In the genomic region with DNA sequence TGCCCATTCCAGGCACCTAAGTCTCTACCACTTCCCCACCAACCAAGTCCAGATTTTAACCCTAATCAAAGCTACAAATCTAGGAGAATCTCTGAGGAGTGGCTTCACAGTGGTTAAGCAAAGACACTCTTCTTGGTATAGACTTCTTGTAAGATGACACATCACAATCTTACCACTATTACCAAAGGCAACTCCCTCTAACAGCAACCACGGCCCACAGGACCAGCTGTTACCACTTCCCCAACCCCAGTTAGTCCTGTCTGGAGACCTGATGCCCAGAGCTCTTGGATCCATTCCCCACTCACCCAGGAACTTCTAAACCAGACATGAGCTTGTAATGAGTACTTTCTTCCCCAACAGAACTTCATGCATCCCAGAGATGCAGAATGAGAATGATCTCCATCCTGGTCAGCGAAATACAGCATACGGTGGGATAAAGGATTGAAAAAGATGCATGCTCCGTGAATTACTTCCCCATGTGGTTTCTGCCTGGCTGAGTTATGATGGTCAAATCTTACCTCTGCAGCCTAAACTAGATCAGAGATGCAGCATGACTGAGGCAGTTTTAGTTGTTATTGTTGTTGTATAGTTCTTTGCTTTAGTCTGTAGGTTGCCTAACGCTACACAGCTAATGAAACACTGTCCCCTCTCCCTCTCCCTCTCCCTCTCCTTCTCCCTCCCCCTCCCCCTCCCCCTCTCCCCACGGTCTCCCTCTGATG, we compare ENCODE assay signal across 9 cellular contexts.
DNase-seq lines count a peak whose midpoint lies in the region; ATAC-seq lines count a peak whose summit lies in the region.
"Had no signal": no experiment of that assay in that cellular context is flagged by ENCODE, and none has a peak within 500 bp of the region (broad histone marks: within the 10 kb centered on the region; RNA-seq: fewer than 3 reads in every experiment).

No MANE protein-coding gene starts in this region.

- peak overlapping the region in 1 of 8 donors; percentile 35 for H3K4me3 Mint-ChIP-seq in naive B cell
- H3K4me3 Mint-ChIP-seq: activated naive CD8-positive, alpha-beta T cell had no signal

- no peaks in the 10 kb centered on the region for H3K27me3 Mint-ChIP-seq in naive B cell
- H3K27me3 Mint-ChIP-seq: activated naive CD8-positive, alpha-beta T cell had no signal

- peak; percentile 62 for ATAC-seq in GM18511 (IDR thresholded peaks at IDR 0.05; ENCODE audit: unreplicated experiment)
- ATAC-seq in HG03159 (IDR thresholded peaks at IDR 0.05; ENCODE audit: unreplicated experiment), result peak; percentile 73
- ATAC-seq in naive B cell (ENCODE audit: low read depth in 2 of 2), result peak; percentile 47 to 52
- no peak for ATAC-seq in esophagus mucosa

- peaks cover 22 to 49% (median 31%) of the 10 kb centered on the region in 3 donors for H3K4me1 Mint-ChIP-seq in naive B cell

- DNase-seq in A172 (ENCODE audit: low spot score) (peak; percentile 13), naive B cell (no peak), globus pallidus (ENCODE audit: low spot score) (no peak), DMS53 treated with DMSO at 0.1 percent for 48 hours (lab: John Stamatoyannopoulos, UW; ENCODE audit: unreplicated experiment) (no peak)
- DNase-seq in activated CD4-positive, alpha-beta T cell treated with anti-CD3 and anti-CD28 coated beads, Interleukin-2, amount 50 U/mL, for 48 hours, result peak; percentile 31 to 33

- peaks cover 6 to 8% of the 10 kb centered on the region in 2 donors for H3K36me3 Mint-ChIP-seq in naive B cell

- H3K27ac Mint-ChIP-seq in naive B cell, result peak overlapping the region in 4 of 6 donors; percentile 46 to 91 (median 72)
- H3K27ac Mint-ChIP-seq: activated naive CD8-positive, alpha-beta T cell had no signal

- H3K9me3 Mint-ChIP-seq in naive B cell, result no peaks in the 10 kb centered on the region

Comparison
In these comparisons a context has a peak if more than half of its experiments do, and no peak if none do; other contexts are left out.
1. DNase-seq: peak in A172 (single experiment) and activated CD4-positive, alpha-beta T cell treated with anti-CD3 and anti-CD28 coated beads, Interleukin-2, amount 50 U/mL, for 48 hours (2 of 2); none in naive B cell (single experiment), globus pallidus (single experiment) and DMS53 treated with DMSO at 0.1 percent for 48 hours (single experiment).